ENCODE assay signal across 9 cellular contexts in genomic region chr10:119441921-119442757, GRCh38.
DNase-seq lines count a peak whose midpoint lies in the region; ATAC-seq and TF ChIP-seq lines count a peak whose summit lies in the region.
"Had no signal": no experiment of that assay in that cellular context is flagged by ENCODE, and none has a peak within 500 bp of the region (broad histone marks: within the 10 kb centered on the region; RNA-seq: fewer than 3 reads in every experiment).

No MANE protein-coding gene starts in this region.

- H3K36me3 ChIP-seq in Loucy (ENCODE audit: insufficient read depth, low read length): peaks cover 4% of the 10 kb centered on the region; the same call in 1 of the 2 replicates
- peaks cover 0 to 75% (median 37%) of the 10 kb centered on the region in 9 donors for H3K36me3 ChIP-seq in heart left ventricle
- H3K36me3 ChIP-seq in skeletal muscle satellite cell (ENCODE audit: insufficient read depth, low read length): no peaks in the 10 kb centered on the region

- POLR2A ChIA-PET in GM10248 (lab: Yijun Ruan, JAX): no interaction called here

- H3K4me1 ChIP-seq in Loucy (ENCODE audit: insufficient read depth, low read length, poor library complexity, severe bottlenecking) (peaks cover 30% of the 10 kb centered on the region), heart left ventricle (peaks cover 0 to 36% (median 18%) of the 10 kb centered on the region in 12 donors), skeletal muscle satellite cell (ENCODE audit: control insufficient read depth, insufficient read depth, low read length) (no peaks in the 10 kb centered on the region)
- H3K4me1 ChIP-seq: Caco-2 had no signal

- no peaks in the 10 kb centered on the region for H3F3A ChIP-seq in Loucy (ENCODE audit: low read depth)

- H3K9ac ChIP-seq in Loucy (ENCODE audit: low read depth, low read length, poor library complexity, severe bottlenecking) (peak overlapping the region; percentile 13), skeletal muscle satellite cell (ENCODE audit: low read depth, low read length) (no peak overlapping the region)

- 0 out of 2 replicates have a peak overlapping the region, but pooled peaks have one; percentile 7 for H2AFZ ChIP-seq in Loucy (ENCODE audit: low read length)

- no peaks in the 10 kb centered on the region for H3K9me2 ChIP-seq in Loucy (replicated peaks; ENCODE audit: low read depth, low read length)

- TF ChIP-seq CTCF in GM10248 (IDR thresholded peaks at IDR 0.05; ENCODE audit: control extremely low read depth, extremely low read depth, low read depth, missing control alignments) (peak; percentile 2), Loucy (conservative IDR thresholded peaks at IDR 0.05; ENCODE audit: low read length) (peak; percentile 49), heart left ventricle (IDR thresholded peaks at IDR 0.05) (no peak), GM20000 (IDR thresholded peaks at IDR 0.05; ENCODE audit: extremely low read depth, missing control alignments) (no peak)

- H3K4me2 ChIP-seq in Loucy (ENCODE audit: low read depth, low read length, poor library complexity, severe bottlenecking) (peak overlapping the region; percentile 51), skeletal muscle satellite cell (ENCODE audit: low read length) (peak overlapping the region; percentile 35)

- H3K27me3 ChIP-seq in Loucy (ENCODE audit: insufficient read depth, low read length, poor library complexity, severe bottlenecking) (no peaks in the 10 kb centered on the region), heart left ventricle (no peaks in the 10 kb centered on the region), skeletal muscle satellite cell (ENCODE audit: control insufficient read depth, insufficient read depth, low read length) (peaks cover 23% of the 10 kb centered on the region)

- intact Hi-C loops in heart left ventricle (cut with DNase I): no loop called here

- H3K9me3 ChIP-seq in Loucy (ENCODE audit: insufficient read depth, low read depth, low read length): no peaks in the 10 kb centered on the region
- H3K9me3 ChIP-seq in heart left ventricle: no peaks in the 10 kb centered on the region
- no peaks in the 10 kb centered on the region for H3K9me3 ChIP-seq in skeletal muscle satellite cell (replicated peaks; ENCODE audit: low read length)
- H3K9me3 ChIP-seq: Caco-2 had no signal

- no peaks in the 10 kb centered on the region for H3K79me2 ChIP-seq in Loucy (ENCODE audit: insufficient read depth, low read length)

- DNase-seq in GM10248 (ENCODE audit: extremely low spot score) (no peak), heart left ventricle (peak in 3 of 5 donors; percentile 22 to 61 (median 30)), cerebellum (ENCODE audit: low spot score) (no peak), GM20000 (ENCODE audit: low spot score) (no peak)
- DNase-seq: Caco-2 had no signal

- H3K4me3 ChIP-seq in Loucy (ENCODE audit: low read length, poor library complexity, severe bottlenecking) (peak overlapping the region; percentile 29), heart left ventricle (no peak overlapping the region), skeletal muscle satellite cell (ENCODE audit: low read length) (no peak overlapping the region)

- WGBS in heart left ventricle, 4 donors: 76 to 84% (median 80%) methylated on average over 17 to 25 of the region's 25 CpGs

- peak in 1 of 4 donors; percentile 1 for ATAC-seq in heart left ventricle
- no peak for ATAC-seq in HG02840 (IDR thresholded peaks at IDR 0.05; ENCODE audit: low FRiP score, unreplicated experiment)
- no peak for ATAC-seq in GM18873 (IDR thresholded peaks at IDR 0.05; ENCODE audit: low FRiP score, unreplicated experiment)

- H4K20me1 ChIP-seq in Loucy (ENCODE audit: insufficient read depth, low read length, poor library complexity, severe bottlenecking): no peaks in the 10 kb centered on the region

- H3K27ac ChIP-seq in heart left ventricle: peak overlapping the region; percentile 21 to 88 (median 74)

- CTCF ChIA-PET in GM10248 (lab: Yijun Ruan, JAX): interaction anchor here (1.3 to 8.9 kb wide), 3 partner anchors 23 to 239 kb away, joined by 3 to 131 read pairs (median 39); partner anchors contain the start of gene GRK5

- no peak for TF ChIP-seq POLR2A in heart left ventricle (IDR thresholded peaks at IDR 0.05)

Comparison
In these comparisons a context has a peak if more than half of its experiments do, and no peak if none do; other contexts are left out.
1. DNase-seq: peak in heart left ventricle (3 of 5); none in GM10248 (single experiment), cerebellum (single experiment) and GM20000 (single experiment).
2. CTCF ChIP-seq: peak in GM10248 (single experiment) and Loucy (single experiment); none in heart left ventricle (0 of 12) and GM20000 (single experiment).